ENCODE assay signal across 19 cellular contexts in the genomic region with DNA sequence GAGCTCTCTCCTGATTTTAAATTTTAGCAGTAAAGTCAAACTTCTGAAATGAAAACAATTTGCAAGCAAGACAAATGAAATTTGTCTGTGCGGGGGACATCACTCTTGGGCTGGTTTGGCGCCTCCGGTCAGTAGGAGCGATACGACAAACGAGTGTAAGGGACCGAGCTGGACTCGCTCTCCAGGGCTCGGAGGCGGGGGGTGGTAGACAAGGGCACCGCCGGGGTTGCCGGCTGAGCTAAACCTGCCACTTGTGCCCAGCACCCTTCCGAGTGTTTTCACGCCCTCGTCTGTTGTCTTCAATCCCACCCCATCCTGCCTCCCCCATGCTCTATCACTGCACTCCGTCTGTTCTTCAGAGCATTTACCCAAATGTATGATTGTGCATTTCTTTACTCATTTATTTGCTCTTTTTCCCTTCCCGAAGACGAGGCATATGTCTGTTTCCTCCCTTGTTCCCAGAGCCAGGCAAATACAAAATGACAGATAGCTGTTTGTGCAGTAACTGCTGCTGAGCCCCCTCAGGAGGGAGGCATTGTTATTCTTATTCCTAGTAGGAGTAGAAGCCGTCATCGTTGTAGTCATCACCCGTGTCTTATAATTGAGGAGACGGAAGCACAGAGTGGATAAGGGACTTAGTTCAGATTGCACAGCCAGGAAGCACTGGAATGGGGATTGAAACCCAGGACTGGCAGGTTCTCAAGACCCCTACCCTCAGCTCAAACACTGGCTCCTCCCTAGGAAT.
"Had no signal": no experiment of that assay in that cellular context is flagged by ENCODE, and none has a peak within 500 bp of the region (broad histone marks: within the 10 kb centered on the region; RNA-seq: fewer than 3 reads in every experiment).

No MANE protein-coding gene starts in this region.

- H3K4me1 Mint-ChIP-seq: activated naive CD8-positive, alpha-beta T cell treated with anti-CD3 and anti-CD28 coated beads for 36 hours had no signal

- H3K9me3 ChIP-seq: body of pancreas, colonic mucosa, transverse colon had no signal

- DNase-seq: activated CD4-positive, alpha-beta T cell treated with anti-CD3 and anti-CD28 coated beads, Interleukin-2, amount 50 U/mL, for 1 hour; activated CD4-positive, CD25-positive, alpha-beta regulatory T cell treated with anti-CD3 and anti-CD28 coated beads, Interleukin-2, amount 50 U/mL, for 72 hours; activated CD8-positive, alpha-beta memory T cell treated with anti-CD3 and anti-CD28 coated beads, Interleukin-2, amount 50 U/mL, for 4 hours; activated gamma-delta T cell treated with Interleukin-2 at 50 U/mL for 16 hours; activated naive CD8-positive, alpha-beta T cell treated with anti-CD3 and anti-CD28 coated beads for 36 hours; activated T-cell treated with anti-CD3 and anti-CD28 coated beads, Interleukin-2, amount 50 U/mL, for 48 hours; amniotic stem cell; central memory CD4-positive, alpha-beta T cell; colonic mucosa; foreskin melanocyte; kidney; left ventricle myocardium superior; mesendoderm; naive thymus-derived CD8-positive, alpha-beta T cell; T1000; transverse colon had no signal

- H3K4me1 ChIP-seq: body of pancreas, colonic mucosa, transverse colon had no signal

- H3K27ac Mint-ChIP-seq: activated naive CD8-positive, alpha-beta T cell treated with anti-CD3 and anti-CD28 coated beads for 36 hours; stimulated activated naive CD8-positive, alpha-beta T cell treated with anti-CD3 and anti-CD28 coated beads, Interleukin-15, Interleukin-2, amounts not matched to agents 100 ng/mL and 50 ng/mL, for 24 hours had no signal

- FAIRE-seq: kidney had no signal

- H3K36me3 ChIP-seq: colonic mucosa, transverse colon had no signal

- ATAC-seq: body of pancreas; left ventricle myocardium superior; naive thymus-derived CD8-positive, alpha-beta T cell had no signal

- H3K27me3 ChIP-seq: body of pancreas, colonic mucosa, transverse colon had no signal

- H3K4me3 ChIP-seq: body of pancreas, colonic mucosa, skin epidermis, transverse colon had no signal

- H3K27ac ChIP-seq: body of pancreas, colonic mucosa, skin epidermis, transverse colon had no signal

- H3K4me3 Mint-ChIP-seq: activated naive CD8-positive, alpha-beta T cell treated with anti-CD3 and anti-CD28 coated beads for 36 hours; naive thymus-derived CD8-positive, alpha-beta T cell; stimulated activated naive CD8-positive, alpha-beta T cell treated with anti-CD3 and anti-CD28 coated beads, Interleukin-15, Interleukin-2, amounts not matched to agents 100 ng/mL and 50 ng/mL, for 24 hours had no signal
